ENCODE assay signal across 9 cellular contexts in genomic region chr9:103798620-103799019, GRCh38.
DNase-seq lines count a peak whose midpoint lies in the region; ATAC-seq, FAIRE-seq and TF ChIP-seq lines count a peak whose summit lies in the region.
"Had no signal": no experiment of that assay in that cellular context is flagged by ENCODE, and none has a peak within 500 bp of the region (broad histone marks: within the 10 kb centered on the region; RNA-seq: fewer than 3 reads in every experiment).

No MANE protein-coding gene starts in this region.

- no peaks in the 10 kb centered on the region for H3K9me1 ChIP-seq in keratinocyte (ENCODE audit: control insufficient read depth, extremely low read depth, insufficient read depth, low read length)

- no peaks in the 10 kb centered on the region for H3K9me3 ChIP-seq in keratinocyte (ENCODE audit: control insufficient read depth, low read depth, low read length)
- H3K9me3 ChIP-seq: neutrophil had no signal

- DNase-seq in stimulated activated CD4-positive, alpha-beta T cell treated with anti-CD3 and anti-CD28 coated beads, Interleukin-15, amount 100 ng/mL, for 24 hours = peak; percentile 6
- DNase-seq in stimulated activated CD4-positive, alpha-beta T cell treated with anti-CD3 and anti-CD28 coated beads, Interleukin-2, amount 100 ng/mL, for 24 hours = no peak
- DNase-seq in NOMO-1 (lab: John Stamatoyannopoulos, UW; ENCODE audit: unreplicated experiment in 2 of 2) = peak; percentile 45 to 92
- no peak for DNase-seq in keratinocyte (ENCODE audit: low read depth, low spot score)
- DNase-seq in stimulated activated naive CD4-positive, alpha-beta T cell treated with Interleukin-2 at 50 U/mL for 16 hours (lab: John Stamatoyannopoulos, UW) = no peak
- no peak for DNase-seq in iPS-NIHi7 (ENCODE audit: extremely low spot score)
- no peak for DNase-seq in left colon

- peak; percentile 56 for FAIRE-seq in keratinocyte (lab: Jason Lieb, UNC)

- no peak overlapping the region for H3K27ac ChIP-seq in keratinocyte (ENCODE audit: control insufficient read depth, insufficient read depth, low read length)
- H3K27ac ChIP-seq: neutrophil had no signal

- no peaks in the 10 kb centered on the region for H3K36me3 ChIP-seq in keratinocyte (ENCODE audit: control insufficient read depth in 2 of 2, extremely low read depth in 1 of 2, insufficient read depth in 2 of 2, low read length in 2 of 2)
- H3K36me3 ChIP-seq: neutrophil had no signal

- dilution Hi-C loops in keratinocyte (cut with MboI; ENCODE audit: extremely low pct_ligation_motif_present, low sequenced_read_pairs) = no loop called here

- H3K4me1 ChIP-seq in keratinocyte (ENCODE audit: control insufficient read depth, extremely low read depth, insufficient read depth, low read length) = no peaks in the 10 kb centered on the region

- no peak overlapping the region for H3K9ac ChIP-seq in keratinocyte (ENCODE audit: control insufficient read depth, extremely low read depth, insufficient read depth, low read length)

- no peak overlapping the region for H2AFZ ChIP-seq in keratinocyte (ENCODE audit: control insufficient read depth, low read length)

- no peaks in the 10 kb centered on the region for H3K79me2 ChIP-seq in keratinocyte (ENCODE audit: control insufficient read depth, insufficient read depth, low read length)

- peak overlapping the region; percentile 13 for H3K4me2 ChIP-seq in keratinocyte (ENCODE audit: control insufficient read depth, extremely low read depth, insufficient read depth, low read depth, low read length)

- no peak for TF ChIP-seq CTCF in keratinocyte (optimal IDR thresholded peaks at IDR 0.05 in 1 of 3, IDR thresholded peaks at IDR 0.05 in 1 of 3, conservative IDR thresholded peaks at IDR 0.05 in 1 of 3; ENCODE audit: extremely low read depth in 1 of 3, insufficient read depth in 2 of 3, low read length in 3 of 3)

- no peaks in the 10 kb centered on the region for H3K27me3 ChIP-seq in keratinocyte (ENCODE audit: control insufficient read depth, extremely low read depth, insufficient read depth, low read length)
- H3K27me3 ChIP-seq: neutrophil had no signal

- intact Hi-C loops in left colon (cut with DNase I, micrococcal nuclease) = no loop called here

- peak; percentile 99 for ATAC-seq in HG03025 (IDR thresholded peaks at IDR 0.05; ENCODE audit: low FRiP score, unreplicated experiment)
- ATAC-seq in left colon = no peak

- no peaks in the 10 kb centered on the region for H4K20me1 ChIP-seq in keratinocyte (ENCODE audit: control insufficient read depth, extremely low read depth, insufficient read depth, low read length)

- H3K4me3 ChIP-seq in keratinocyte (ENCODE audit: control insufficient read depth in 2 of 3, extremely low read depth in 1 of 3, insufficient read depth in 2 of 3, low read depth in 1 of 3, low read length in 3 of 3) = no peak overlapping the region

Comparison
In these comparisons a context has a peak if more than half of its experiments do, and no peak if none do; other contexts are left out.
1. DNase-seq: peak in stimulated activated CD4-positive, alpha-beta T cell treated with anti-CD3 and anti-CD28 coated beads, Interleukin-15, amount 100 ng/mL, for 24 hours (single experiment) and NOMO-1 (2 of 2); none in stimulated activated CD4-positive, alpha-beta T cell treated with anti-CD3 and anti-CD28 coated beads, Interleukin-2, amount 100 ng/mL, for 24 hours (0 of 2), keratinocyte (single experiment), stimulated activated naive CD4-positive, alpha-beta T cell treated with Interleukin-2 at 50 U/mL for 16 hours (single experiment), iPS-NIHi7 (single experiment) and left colon (0 of 2).